7 cellular contexts compared by ENCODE assay signal in genomic region chr7:128654501-128654900, GRCh38. TPM values are rescaled to one million over a fixed set of nuclear protein-coding genes. Genes with fewer than 3 reads are reported as not detected.
A peak's percentile ranks its signal among the peaks of the same experiment; 100 is the strongest.
DNase-seq lines count a peak whose midpoint lies in the region; ATAC-seq and TF ChIP-seq lines count a peak whose summit lies in the region.
"Not testable (repeated sequence)": the region's sequence is repeated elsewhere in the genome, so short reads cannot be mapped to it uniquely, and the experiment has no call there.

No MANE protein-coding gene starts in this region.

- TF ChIP-seq EP300 in ovary (IDR thresholded peaks at IDR 0.05), result not testable (repeated sequence)

- TF ChIP-seq CTCF in adrenal gland (IDR thresholded peaks at IDR 0.05); ovary (IDR thresholded peaks at IDR 0.05); progenitor cell of endocrine pancreas (IDR thresholded peaks at IDR 0.05; ENCODE audit: unreplicated experiment); spleen (IDR thresholded peaks at IDR 0.05 in 8 of 11, conservative IDR thresholded peaks at IDR 0.05 in 3 of 11); testis (IDR thresholded peaks at IDR 0.05): not testable (repeated sequence)

- DNase-seq in adrenal gland, result peak; percentile 58 to 87 (median 82)
- DNase-seq in Right ventricle myocardium inferior (ENCODE audit: missing footprints), result peak; percentile 64
- peak; percentile 33 for DNase-seq in left ventricle myocardium superior
- DNase-seq in ovary, result peak; percentile 65 to 85 (median 74)
- DNase-seq in progenitor cell of endocrine pancreas (ENCODE audit: low spot score, unreplicated experiment), result not testable (repeated sequence)
- DNase-seq in spleen, result peak; percentile 81
- peak; percentile 89 for DNase-seq in testis

- not testable (repeated sequence) for H3K36me3 Mint-ChIP-seq in progenitor cell of endocrine pancreas (ENCODE audit: insufficient read depth)

- not testable (repeated sequence) for H3K9me3 Mint-ChIP-seq in progenitor cell of endocrine pancreas (ENCODE audit: low read depth)

- not testable (repeated sequence) for ATAC-seq in Right ventricle myocardium inferior, left ventricle myocardium superior

- not testable (repeated sequence) for H3K4me3 ChIP-seq in adrenal gland, ovary, spleen, testis

- not testable (repeated sequence) for H3K9me3 ChIP-seq in adrenal gland (replicated peaks in 1 of 3); ovary; spleen; testis

- not testable (repeated sequence) for H3K27me3 ChIP-seq in adrenal gland; ovary; spleen (replicated peaks in 1 of 7); testis

- H3K4me3 Mint-ChIP-seq in progenitor cell of endocrine pancreas (ENCODE audit: low read depth), result not testable (repeated sequence)

- 39 to 54% (median 47%) methylated on average over 9 to 18 of the region's 18 CpGs for WGBS in adrenal gland, 4 donors
- 19 to 56% (median 21%) methylated on average over 18 of the region's 18 CpGs for WGBS in ovary, 3 donors
- WGBS in spleen, 5 donors, result 68 to 88% (median 78%) methylated on average over 13 to 18 of the region's 18 CpGs
- 36 to 63% methylated on average over 14 to 18 of the region's 18 CpGs for WGBS in testis, 2 donors

- H3K4me1 Mint-ChIP-seq in progenitor cell of endocrine pancreas (ENCODE audit: low read depth), result not testable (repeated sequence)

- H3K27ac ChIP-seq in adrenal gland, result peak overlapping the region in 1 of 5 donors; percentile 49
- peak overlapping the region in 1 of 2 donors; percentile 28 for H3K27ac ChIP-seq in ovary
- H3K27ac ChIP-seq in spleen, result peak overlapping the region in 3 of 8 donors; percentile 22 to 28 (median 27)
- H3K27ac ChIP-seq in testis, result peak overlapping the region in 1 of 2 donors; percentile 31

- intact Hi-C loops in adrenal gland (cut with DNase I); Right ventricle myocardium inferior (cut with DNase I); left ventricle myocardium superior (cut with micrococcal nuclease); ovary (cut with DNase I); spleen (cut with DNase I; ENCODE audit: low total_unique reads); testis (cut with DNase I; ENCODE audit: low total_unique reads): not testable (repeated sequence)

- not testable (repeated sequence) for H3K27me3 Mint-ChIP-seq in progenitor cell of endocrine pancreas

- H3K36me3 ChIP-seq in adrenal gland (replicated peaks in 1 of 2) (peaks cover 0 to 15% of the 10 kb centered on the region in 2 donors), spleen (peaks cover 0 to 48% (median 15%) of the 10 kb centered on the region in 6 donors)
- not testable (repeated sequence) for H3K36me3 ChIP-seq in ovary; testis (ENCODE audit: low read depth, missing control alignments)

- peak overlapping the region; percentile 37 for H3K27ac Mint-ChIP-seq in progenitor cell of endocrine pancreas

- H3K4me1 ChIP-seq in adrenal gland (replicated peaks in 1 of 2); ovary (ENCODE audit: insufficient read depth); spleen; testis: not testable (repeated sequence)

- not testable (repeated sequence) for TF ChIP-seq POLR2A in adrenal gland (IDR thresholded peaks at IDR 0.05); ovary (IDR thresholded peaks at IDR 0.05); spleen (IDR thresholded peaks at IDR 0.05); testis (IDR thresholded peaks at IDR 0.05)

RNA-seq across cellular contexts. Expression of gene GARIN1A, which starts 17.6 kb away (rescaled TPM):
- 1 to 10 TPM in 6 of 8 donors, under 1 TPM in 2; 0.28 to 3.8 (median 1.8) TPM for total RNA-seq in adrenal gland
- polyA plus RNA-seq in adrenal gland, result 1 to 10 TPM; 2.1 to 6.4 (median 4.8) TPM
- total RNA-seq in Right ventricle myocardium inferior, result 1.8 TPM
- total RNA-seq in left ventricle myocardium superior, result 0.97 TPM
- total RNA-seq in ovary, result 1 to 10 TPM in 6 of 7 donors, under 1 TPM in 1; 0.36 to 4.0 (median 1.6) TPM
- 1 to 10 TPM in 1 of 2 donors, under 1 TPM in 1; 0.59 to 1.3 TPM for polyA plus RNA-seq in ovary
- 5.1 and 7.4 TPM in 2 replicates for total RNA-seq in progenitor cell of endocrine pancreas
- 1 to 10 TPM in 6 of 7 donors, under 1 TPM in 1; 0.79 to 7.1 (median 3.4) TPM for total RNA-seq in spleen
- 1 to 10 TPM in 2 of 3 donors, under 1 TPM in 1; 0.70 to 1.8 (median 1.5) TPM for polyA plus RNA-seq in spleen
- total RNA-seq in testis, result 10 to 100 TPM; 12.0 to 46.8 TPM
- 46.0 TPM for polyA plus RNA-seq in testis (ENCODE audit: insufficient read depth, low read depth, low replicate concordance)
